ENCODE assay signal across 24 cellular contexts in the genomic region with DNA sequence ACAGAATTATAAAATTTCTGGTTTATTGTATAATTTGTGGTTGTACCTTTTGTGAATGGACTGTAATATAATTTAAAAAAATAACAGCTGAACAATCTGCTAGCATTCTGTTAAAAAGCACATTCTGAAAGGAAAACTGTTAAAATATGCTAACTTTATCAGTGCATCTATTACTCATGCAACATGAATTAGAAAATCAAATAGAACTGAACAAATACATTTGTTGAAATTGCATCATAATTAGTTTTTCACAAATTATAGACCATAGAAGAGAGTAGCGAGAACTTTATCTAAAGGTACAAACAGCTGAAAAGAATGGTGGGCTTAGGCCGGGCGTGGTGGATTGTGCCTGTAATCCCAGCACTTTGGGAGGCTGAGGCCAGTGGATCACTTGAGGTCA. TPM values are rescaled to one million over a fixed set of nuclear protein-coding genes. Genes with fewer than 3 reads are reported as not detected.
DNase-seq lines count a peak whose midpoint lies in the region; ATAC-seq and TF ChIP-seq lines count a peak whose summit lies in the region.
"Had no signal": no experiment of that assay in that cellular context is flagged by ENCODE, and none has a peak within 500 bp of the region (broad histone marks: within the 10 kb centered on the region; RNA-seq: fewer than 3 reads in every experiment).

No MANE protein-coding gene starts in this region.

- TF ChIP-seq EP300 in stomach (IDR thresholded peaks at IDR 0.05) = no peak

- H3K4me3 ChIP-seq in fibroblast of pulmonary artery (replicated peaks; ENCODE audit: low read depth, low read length) = no peak overlapping the region
- H3K4me3 ChIP-seq in stomach = no peak overlapping the region
- H3K4me3 ChIP-seq: esophagus muscularis mucosa, tibial nerve had no signal

- no peak for TF ChIP-seq CTCF in fibroblast of pulmonary artery (IDR thresholded peaks at IDR 0.05; ENCODE audit: low read length, missing control alignments)
- no peak for TF ChIP-seq CTCF in stomach (IDR thresholded peaks at IDR 0.05)

- no peak for TF ChIP-seq POLR2A in stomach (IDR thresholded peaks at IDR 0.05)

- no peaks in the 10 kb centered on the region for H3K9me3 ChIP-seq in stomach
- H3K9me3 ChIP-seq: esophagus muscularis mucosa had no signal

- no peaks in the 10 kb centered on the region for H3K27me3 ChIP-seq in stomach
- H3K27me3 ChIP-seq: esophagus muscularis mucosa, tibial nerve had no signal

- 34 to 70% (median 44%) methylated on average over 3 of the region's 3 CpGs for WGBS in stomach, 5 donors

- intact Hi-C loops in stomach (cut with DNase I; ENCODE audit: low total_unique reads) = no loop called here

- ATAC-seq in HG03571 (IDR thresholded peaks at IDR 0.05; ENCODE audit: unreplicated experiment) (no peak), HG03521 (IDR thresholded peaks at IDR 0.05; ENCODE audit: unreplicated experiment) (no peak)
- ATAC-seq: activated CD8-positive, alpha-beta T cell treated with anti-CD3 and anti-CD28 coated beads, Interleukin-2, amount 10 ng/mL, durations not matched to agents 7 days and 5 days; left cardiac atrium; naive thymus-derived CD4-positive, alpha-beta T cell had no signal

- DNase-seq in ELR (ENCODE audit: low read depth) (peak; percentile 4), amniotic epithelial cell (ENCODE audit: low read depth) (peak; percentile 27), fibroblast of pulmonary artery (ENCODE audit: low read depth) (peak; percentile 19), stomach (no peak), NCI-H187 (lab: John Stamatoyannopoulos, UW) (no peak), inferior parietal cortex (ENCODE audit: extremely low spot score) (no peak)
- DNase-seq: activated CD8-positive, alpha-beta T cell treated with anti-CD3 and anti-CD28 coated beads, Interleukin-2, amount 10 ng/mL, durations not matched to agents 7 days and 5 days; activated T-cell treated with anti-CD3 and anti-CD28 coated beads, Interleukin-2, amount 50 U/mL, for 1 hour; amygdala; effector memory CD4-positive, alpha-beta T cell; left cardiac atrium; mesendoderm; naive thymus-derived CD4-positive, alpha-beta T cell; NCI-H2171; NCI-H526 treated with DMSO at 0.1 percent for 48 hours; RPMI8226; stimulated activated CD4-positive, alpha-beta T cell treated with anti-CD3 and anti-CD28 coated beads, Interleukin-4, amount 100 ng/mL, for 24 hours; stimulated activated naive CD4-positive, alpha-beta T cell treated with Interleukin-2 at 50 U/mL for 16 hours; T1000 had no signal

- H3K36me3 ChIP-seq in stomach = peaks cover 0 to 2% (median 1%) of the 10 kb centered on the region in 4 donors

- H3K27ac ChIP-seq in stomach = peak overlapping the region; percentile 67 to 75 (median 69)
- H3K27ac ChIP-seq: HL-60, tibial nerve had no signal

- peaks cover 5 to 37% (median 20%) of the 10 kb centered on the region in 4 donors for H3K4me1 ChIP-seq in stomach

RNA-seq across cellular contexts. Expression of gene PTPN21, which starts 33.0 kb away (rescaled TPM):
- total RNA-seq in stomach = 10 to 100 TPM; 18.3 to 63.0 (median 20.0) TPM
- 10 to 100 TPM in 1 of 3 donors, 1 to 10 TPM in 2; 3.5 to 11.3 (median 9.3) TPM for polyA plus RNA-seq in stomach
- polyA plus RNA-seq: naive thymus-derived CD4-positive, alpha-beta T cell had no signal

RNA-seq across cellular contexts. Expression of gene ZC3H14, which starts 41.0 kb away (rescaled TPM):
- total RNA-seq in stomach = 10 to 100 TPM; 61.3 to 83.9 (median 67.8) TPM
- 10 to 100 TPM; 18.0 to 24.4 (median 18.7) TPM for polyA plus RNA-seq in stomach

Comparison
In these comparisons a context has a peak if more than half of its experiments do, and no peak if none do; other contexts are left out.
1. DNase-seq: peak in ELR (single experiment), amniotic epithelial cell (single experiment) and fibroblast of pulmonary artery (single experiment); none in stomach (single experiment), NCI-H187 (0 of 2) and inferior parietal cortex (single experiment).